ENCODE assay signal across 25 cellular contexts in genomic region chr15:44910981-44911625, GRCh38. TPM values are rescaled to one million over a fixed set of nuclear protein-coding genes. Genes with fewer than 3 reads are reported as not detected.
A peak's percentile ranks its signal among the peaks of the same experiment; 100 is the strongest.
DNase-seq lines count a peak whose midpoint lies in the region; ATAC-seq, FAIRE-seq and TF ChIP-seq lines count a peak whose summit lies in the region.
"Had no signal": no experiment of that assay in that cellular context is flagged by ENCODE, and none has a peak within 500 bp of the region (broad histone marks: within the 10 kb centered on the region; RNA-seq: fewer than 3 reads in every experiment).

No MANE protein-coding gene starts in this region.

- peak; percentile 18 for DNase-seq in activated CD4-positive, alpha-beta T cell treated with anti-CD3 and anti-CD28 coated beads, Interleukin-2, amount 10 ng/mL, durations not matched to agents 24 days and 14 days
- no peak for DNase-seq in activated CD4-positive, alpha-beta T cell treated with anti-CD3 and anti-CD28 coated beads for 4 hours
- DNase-seq in stimulated activated naive CD8-positive, alpha-beta T cell treated with anti-CD3 and anti-CD28 coated beads, Interleukin-15, amount 100 ng/mL, for 72 hours: no peak
- no peak for DNase-seq in stimulated activated naive CD8-positive, alpha-beta T cell treated with anti-CD3 and anti-CD28 coated beads, Interleukin-15, Interleukin-2, amounts not matched to agents 100 U/mL and 50 U/mL, for 24 hours
- DNase-seq in GM12878 (ENCODE audit: low read depth, low spot score) (no peak), GM19239 (ENCODE audit: insufficient read length, low spot score) (no peak), SHP77 (lab: John Stamatoyannopoulos, UW) (no peak)
- DNase-seq: BE2C; EL; GF-D8; Kasumi-1; MM.1S; NCI-H1092; NCI-H1436; NCI-H187 treated with DMSO at 0.1 percent for 48 hours; NCI-H2107; NCI-H2227 treated with DMSO at 0.1 percent for 48 hours; NCI-H510A; NK-92 treated with Interleukin-12 subunit alpha and Interleukin-12 subunit beta, amount 100 ng/mL, for 24 hours had no signal

- H3K79me2 ChIP-seq in GM12878 (ENCODE audit: control insufficient read depth, insufficient read depth, low read length): no peaks in the 10 kb centered on the region

- no peak for TF ChIP-seq RAD21 in GM12878 (IDR thresholded peaks at IDR 0.05; ENCODE audit: insufficient read depth, low read depth, low read length)

- H3K27me3 ChIP-seq in GM12878 (replicated peaks in 1 of 2; ENCODE audit: control insufficient read depth in 2 of 2, insufficient read depth in 2 of 2, low read length in 1 of 2): no peaks in the 10 kb centered on the region
- H3K27me3 ChIP-seq: BE2C had no signal

- H3K4me3 ChIP-seq in GM12878: no peak overlapping the region
- H3K4me3 ChIP-seq: A549 had no signal

- H4K20me1 ChIP-seq in GM12878 (ENCODE audit: control insufficient read depth, insufficient read depth): no peaks in the 10 kb centered on the region

- H3K36me3 ChIP-seq in GM12878 (ENCODE audit: control insufficient read depth in 2 of 2, insufficient read depth in 2 of 2, low read length in 1 of 2): no peaks in the 10 kb centered on the region
- H3K36me3 ChIP-seq: BE2C had no signal

- H3K9me3 Mint-ChIP-seq in activated CD4-positive, alpha-beta T cell treated with anti-CD3 and anti-CD28 coated beads, Interleukin-2, amount 10 ng/mL, durations not matched to agents 24 days and 14 days: peaks cover 4% of the 10 kb centered on the region
- no peaks in the 10 kb centered on the region for H3K9me3 Mint-ChIP-seq in stimulated activated naive CD8-positive, alpha-beta T cell treated with anti-CD3 and anti-CD28 coated beads, Interleukin-15, amount 100 ng/mL, for 72 hours

- no peak overlapping the region for H3K9ac ChIP-seq in GM12878 (ENCODE audit: control insufficient read depth, insufficient read depth, low read length)

- H3K27me3 Mint-ChIP-seq in activated CD4-positive, alpha-beta T cell treated with anti-CD3 and anti-CD28 coated beads, Interleukin-2, amount 10 ng/mL, durations not matched to agents 24 days and 14 days: no peaks in the 10 kb centered on the region
- no peaks in the 10 kb centered on the region for H3K27me3 Mint-ChIP-seq in stimulated activated naive CD8-positive, alpha-beta T cell treated with anti-CD3 and anti-CD28 coated beads, Interleukin-15, amount 100 ng/mL, for 72 hours

- no peak overlapping the region for H3K4me3 Mint-ChIP-seq in activated CD4-positive, alpha-beta T cell treated with anti-CD3 and anti-CD28 coated beads, Interleukin-2, amount 10 ng/mL, durations not matched to agents 24 days and 14 days
- H3K4me3 Mint-ChIP-seq in stimulated activated naive CD8-positive, alpha-beta T cell treated with anti-CD3 and anti-CD28 coated beads, Interleukin-15, amount 100 ng/mL, for 72 hours: no peak overlapping the region

- H3K4me1 ChIP-seq in GM12878 (ENCODE audit: control insufficient read depth, insufficient read depth, low read length): no peaks in the 10 kb centered on the region
- H3K4me1 ChIP-seq: A549 had no signal

- RAD21 ChIA-PET in GM12878 (lab: Charles Lee; ENCODE audit: unreplicated experiment): interaction anchor here (1.2 kb wide), 1 partner anchor 30 kb away, joined by 3 read pairs; no protein-coding TSS in a partner anchor

- H3K9me3 ChIP-seq in GM12878 (replicated peaks; ENCODE audit: control insufficient read depth, insufficient read depth, low read length): no peaks in the 10 kb centered on the region; the same call in 2 of the 3 replicates
- H3K9me3 ChIP-seq: A549, BE2C had no signal

- CTCF ChIA-PET in GM12878 (lab: Yijun Ruan, JAX): interaction anchor here (1.0 to 1.5 kb wide), 3 partner anchors 58 to 163 kb away, joined by 3 to 4 read pairs (median 3); no protein-coding TSS in a partner anchor

- in situ Hi-C loops in GM12878 (cut with MboI): no loop called here

- H3K27ac Mint-ChIP-seq in activated CD4-positive, alpha-beta T cell treated with anti-CD3 and anti-CD28 coated beads, Interleukin-2, amount 10 ng/mL, durations not matched to agents 24 days and 14 days: no peak overlapping the region
- H3K27ac Mint-ChIP-seq in stimulated activated naive CD8-positive, alpha-beta T cell treated with anti-CD3 and anti-CD28 coated beads, Interleukin-15, amount 100 ng/mL, for 72 hours: peak overlapping the region in 1 of 2 donors; percentile 94

- TF ChIP-seq EP300 in GM12878 (IDR thresholded peaks at IDR 0.05; ENCODE audit: borderline replicate concordance in 1 of 2, control insufficient read depth in 1 of 2, low read depth in 2 of 2, low read length in 2 of 2): no peak

- no TSS peak for BruUV-seq in GM12878 (replicated peaks; lab: Mats Ljungman, UMichigan)

- H3K4me2 ChIP-seq in GM12878 (ENCODE audit: control insufficient read depth, insufficient read depth): no peak overlapping the region
- H3K4me2 ChIP-seq: A549 had no signal

- no peak for TF ChIP-seq CTCF in GM12878 (IDR thresholded peaks at IDR 0.05 in 2 of 3, conservative IDR thresholded peaks at IDR 0.05 in 1 of 3; ENCODE audit: control insufficient read depth in 2 of 3, extremely low read depth in 1 of 3, insufficient read depth in 1 of 3, low read depth in 3 of 3, low read length in 3 of 3)

- peaks cover 2% of the 10 kb centered on the region for H3K4me1 Mint-ChIP-seq in activated CD4-positive, alpha-beta T cell treated with anti-CD3 and anti-CD28 coated beads, Interleukin-2, amount 10 ng/mL, durations not matched to agents 24 days and 14 days
- no peaks in the 10 kb centered on the region for H3K4me1 Mint-ChIP-seq in stimulated activated naive CD8-positive, alpha-beta T cell treated with anti-CD3 and anti-CD28 coated beads, Interleukin-15, amount 100 ng/mL, for 72 hours

- SMC1A ChIA-PET in GM12878 (lab: Charles Lee; ENCODE audit: uncharacterized antibody, unreplicated experiment): interaction anchor here (2.5 to 3.5 kb wide), 2 partner anchors 28 to 57 kb away, joined by 7 to 12 read pairs; no protein-coding TSS in a partner anchor

- TF ChIP-seq POLR2A in GM12878 (IDR thresholded peaks at IDR 0.05; ENCODE audit: low read depth, low read length): no peak

- H3K36me3 Mint-ChIP-seq in activated CD4-positive, alpha-beta T cell treated with anti-CD3 and anti-CD28 coated beads, Interleukin-2, amount 10 ng/mL, durations not matched to agents 24 days and 14 days (ENCODE audit: low read depth): no peaks in the 10 kb centered on the region

- intact Hi-C loops in activated CD4-positive, alpha-beta T cell treated with anti-CD3 and anti-CD28 coated beads, Interleukin-2, amount 10 ng/mL, durations not matched to agents 24 days and 14 days (cut with micrococcal nuclease): no loop called here
- intact Hi-C loops in GM12878 (cut with micrococcal nuclease; ENCODE audit: unreplicated experiment): no loop called here

- no peak overlapping the region for H3K27ac ChIP-seq in GM12878 (ENCODE audit: control insufficient read depth, insufficient read depth)
- H3K27ac ChIP-seq: A549 had no signal

- no peak for FAIRE-seq in GM12878 (lab: Jason Lieb, UNC)
- FAIRE-seq in GM19239 (lab: Jason Lieb, UNC): no peak
- FAIRE-seq: A549, H54 had no signal

- POLR2A ChIA-PET in GM12878 (lab: Charles Lee): no interaction called here

- H2AFZ ChIP-seq in GM12878 (ENCODE audit: control insufficient read depth, low read depth, low read length): no peak overlapping the region

- ATAC-seq in stimulated activated naive CD8-positive, alpha-beta T cell treated with anti-CD3 and anti-CD28 coated beads, Interleukin-15, amount 100 ng/mL, for 72 hours: peak; percentile 45
- no peak for ATAC-seq in stimulated activated naive CD8-positive, alpha-beta T cell treated with anti-CD3 and anti-CD28 coated beads, Interleukin-15, Interleukin-2, amounts not matched to agents 100 U/mL and 50 U/mL, for 24 hours
- ATAC-seq in GM12878 (peak; percentile 52; the same call in 2 of the 3 replicates), HG03159 (IDR thresholded peaks at IDR 0.05; ENCODE audit: unreplicated experiment) (no peak)
- ATAC-seq: A549, Right ventricle myocardium inferior had no signal

TF ChIP-seq in GM12878, 131 proteins besides CTCF, POLR2A, EP300 and RAD21 (continues in another document):
- no peak for TF ChIP-seq ZNF384 (IDR thresholded peaks at IDR 0.05; ENCODE audit: borderline replicate concordance, low read depth, low read length)
- TF ChIP-seq SKIL (IDR thresholded peaks at IDR 0.05; ENCODE audit: low read depth, poor library complexity, severe bottlenecking): no peak
- TF ChIP-seq SIX5 (IDR thresholded peaks at IDR 0.05; ENCODE audit: low read depth, low read length, severe bottlenecking): no peak
- TF ChIP-seq CHD2 (IDR thresholded peaks at IDR 0.05; ENCODE audit: borderline replicate concordance, low read depth, low read length): no peak

RNA-seq across cellular contexts. Expression of gene TERB2, which starts 45.4 kb away (rescaled TPM):
- not detected in 2 replicates for total RNA-seq in activated CD4-positive, alpha-beta T cell treated with anti-CD3 and anti-CD28 coated beads, Interleukin-2, amount 10 ng/mL, durations not matched to agents 24 days and 14 days
- total RNA-seq in GM12878 (2013; cell fraction: nucleolus; rRNA removed): not detected in 2 replicates
- not detected in 2 replicates for total RNA-seq in GM12878 (2014; rRNA removed)
- total RNA-seq in GM12878 (2014; rRNA removed; fragmentation: Illumina TruSeq; extraction: Trizol): not detected in 2 replicates
- total RNA-seq in GM12878 (2021): not detected in 2 replicates
- polyA plus RNA-seq in GM12878 (2011; ENCODE audit: low read depth): not detected
- not detected in 2 replicates for polyA plus RNA-seq in GM12878 (2011; rRNA removed)
- not detected in 2 replicates for polyA plus RNA-seq in GM12878 (2011; cell fraction: cytosol; rRNA removed)
- not detected in 2 replicates for polyA plus RNA-seq in GM12878 (2011; cell fraction: nucleus; rRNA removed)
- not detected in 2 replicates for polyA plus RNA-seq in GM12878 (2012)
- not detected in 2 replicates for polyA plus RNA-seq in GM12878 (2014; fragmentation: Illumina TruSeq; extraction: Trizol)
- polyA plus RNA-seq in GM12878 (2014; fragmentation: Nextera tagmentation; extraction: Ambion mirVana): not detected
- not detected in 2 replicates for polyA plus RNA-seq in GM12878 (2014; rRNA removed)
- not detected for polyA plus RNA-seq in GM12878 (2016; fragmentation: Nextera tagmentation; extraction: Ambion mirVana)
- polyA minus RNA-seq in GM12878 (2011; rRNA and poly(A)+ RNA removed): not detected in 2 replicates
- polyA minus RNA-seq in GM12878 (2011; cell fraction: cytosol; rRNA and poly(A)+ RNA removed): not detected in 2 replicates
- not detected in 2 replicates for polyA minus RNA-seq in GM12878 (2011; cell fraction: nucleus; rRNA and poly(A)+ RNA removed)
- total RNA-seq: OCI-LY7, Right ventricle myocardium inferior, SK-MEL-5 had no signal
- polyA plus RNA-seq: A549 had no signal

Comparison
In these comparisons a context has a peak if more than half of its experiments do, and no peak if none do; other contexts are left out.
1. ATAC-seq: peak in stimulated activated naive CD8-positive, alpha-beta T cell treated with anti-CD3 and anti-CD28 coated beads, Interleukin-15, amount 100 ng/mL, for 72 hours (single experiment) and GM12878 (single experiment); none in stimulated activated naive CD8-positive, alpha-beta T cell treated with anti-CD3 and anti-CD28 coated beads, Interleukin-15, Interleukin-2, amounts not matched to agents 100 U/mL and 50 U/mL, for 24 hours (single experiment) and HG03159 (single experiment).